Comparison of ENCODE assay signal across 1 cellular context in genomic region chr16:324451-325334, GRCh38.
TF ChIP-seq lines count a peak whose summit lies in the region.

No MANE protein-coding gene starts in this region.

TF ChIP-seq in HepG2, 621 proteins besides CTCF, POLR2A, EP300 and RAD21:
- no peak for TF ChIP-seq RFXANK (CRISPR knock-in tag; IDR thresholded peaks at IDR 0.05)
- TF ChIP-seq NFYB (CRISPR knock-in tag; IDR thresholded peaks at IDR 0.05), result no peak
- TF ChIP-seq ZNF451 (CRISPR knock-in tag; IDR thresholded peaks at IDR 0.05), result no peak
- TF ChIP-seq SALL2 (CRISPR knock-in tag; IDR thresholded peaks at IDR 0.05), result no peak
- no peak for TF ChIP-seq BHLHE40 (IDR thresholded peaks at IDR 0.05; ENCODE audit: low read length)
- no peak for TF ChIP-seq ZNF160 (CRISPR knock-in tag; IDR thresholded peaks at IDR 0.05)
- TF ChIP-seq MED8 (CRISPR knock-in tag; IDR thresholded peaks at IDR 0.05; ENCODE audit: insufficient replicate concordance), result no peak
- no peak for TF ChIP-seq ZNF292 (CRISPR knock-in tag; IDR thresholded peaks at IDR 0.05; ENCODE audit: borderline replicate concordance, low read depth)
- TF ChIP-seq GPN1 (CRISPR knock-in tag; IDR thresholded peaks at IDR 0.05; ENCODE audit: borderline replicate concordance), result no peak
- TF ChIP-seq ZNF460 (CRISPR knock-in tag; IDR thresholded peaks at IDR 0.05; ENCODE audit: borderline replicate concordance), result no peak
- TF ChIP-seq ZNF260 (CRISPR knock-in tag; IDR thresholded peaks at IDR 0.05; ENCODE audit: borderline replicate concordance, low read depth), result no peak
- TF ChIP-seq ZNF879 (CRISPR knock-in tag; IDR thresholded peaks at IDR 0.05), result no peak
- no peak for TF ChIP-seq HNF1B (CRISPR knock-in tag; IDR thresholded peaks at IDR 0.05)
- no peak for TF ChIP-seq SMARCC2 (IDR thresholded peaks at IDR 0.05)
- no peak for TF ChIP-seq ZNF558 (CRISPR knock-in tag; IDR thresholded peaks at IDR 0.05; ENCODE audit: borderline replicate concordance)
